ENCODE assay signal across 1 cellular context in the genomic region with DNA sequence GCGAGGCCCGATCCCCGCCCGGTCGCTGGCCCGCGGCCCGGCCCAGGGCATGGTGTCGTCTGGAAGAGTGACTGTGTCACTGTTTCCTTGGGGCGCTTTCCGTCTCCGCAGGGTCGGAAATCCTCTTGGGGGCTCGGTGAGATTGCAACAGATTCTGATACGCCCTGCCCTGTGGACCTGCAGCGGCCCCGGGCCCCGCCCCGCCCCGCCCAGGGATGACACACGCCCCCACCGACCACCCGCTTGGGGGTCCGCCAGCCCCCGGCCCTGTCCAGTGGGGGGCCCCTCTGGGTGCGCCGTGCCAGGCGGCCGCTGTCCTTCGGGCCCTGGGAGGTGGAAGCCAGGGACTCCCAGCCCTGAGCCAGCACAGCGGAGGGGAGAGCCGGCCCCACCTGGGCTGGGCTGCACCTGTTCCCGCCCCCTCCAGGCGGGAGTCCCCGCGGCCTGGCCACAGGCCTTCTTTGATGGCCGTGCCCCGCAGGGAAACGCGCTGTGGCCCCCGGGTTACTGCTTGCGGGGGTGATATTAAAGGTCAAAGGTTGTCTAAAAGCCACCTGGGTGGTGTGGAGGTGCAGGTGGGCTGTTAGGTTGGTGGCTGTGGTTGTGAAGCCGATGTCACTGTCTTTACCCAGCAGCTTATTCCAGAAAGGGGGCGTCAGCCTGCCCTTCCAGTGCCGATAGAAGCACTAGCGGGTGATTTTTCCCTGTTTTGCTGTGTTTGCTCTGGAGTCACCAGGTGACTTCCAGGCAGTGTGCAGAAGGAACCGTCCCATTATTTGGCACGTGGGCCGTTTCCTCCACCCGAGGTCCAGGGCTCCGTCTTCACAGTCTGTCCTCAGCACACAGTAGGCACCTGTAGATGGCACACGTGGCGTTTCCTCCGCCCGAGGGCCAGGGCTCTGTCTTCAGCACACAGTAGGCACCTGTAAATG.
A peak's percentile ranks its signal among the peaks of the same experiment; 100 is the strongest.
TF ChIP-seq lines count a peak whose summit lies in the region.

No MANE protein-coding gene starts in this region.

TF ChIP-seq in HepG2, 621 proteins besides CTCF, POLR2A, EP300 and RAD21 (continued from another document):
- no peak for TF ChIP-seq TAF1 (CRISPR knock-in tag; IDR thresholded peaks at IDR 0.05)
- TF ChIP-seq ZNF441 (CRISPR knock-in tag; IDR thresholded peaks at IDR 0.05; ENCODE audit: borderline replicate concordance): 0 out of 2 replicates have a peak, but pooled peaks have one; percentile 55
- no peak for TF ChIP-seq ZNF629 (CRISPR knock-in tag; conservative IDR thresholded peaks at IDR 0.05)
- TF ChIP-seq IKZF4 (CRISPR knock-in tag; IDR thresholded peaks at IDR 0.05; ENCODE audit: borderline replicate concordance, low read depth, not compliant biosample characterization): no peak
- TF ChIP-seq ZNF563 (CRISPR knock-in tag; IDR thresholded peaks at IDR 0.05): no peak
- no peak for TF ChIP-seq PHF20 (CRISPR knock-in tag; IDR thresholded peaks at IDR 0.05)
